11 cellular contexts compared by ENCODE assay signal in genomic region chr6:25302677-25303128, GRCh38. TPM values are rescaled to one million over a fixed set of nuclear protein-coding genes. Genes with fewer than 3 reads are reported as not detected.
DNase-seq lines count a peak whose midpoint lies in the region; ATAC-seq, FAIRE-seq and TF ChIP-seq lines count a peak whose summit lies in the region.
"Had no signal": no experiment of that assay in that cellular context is flagged by ENCODE, and none has a peak within 500 bp of the region (broad histone marks: within the 10 kb centered on the region; RNA-seq: fewer than 3 reads in every experiment).

No MANE protein-coding gene starts in this region.

- WGBS in heart right ventricle, 2 donors = 50 to 58% methylated on average over 6 of the region's 6 CpGs

- H3K4me3 ChIP-seq in heart right ventricle = no peak overlapping the region
- peak overlapping the region; percentile 12 for H3K4me3 ChIP-seq in thoracic aorta

- DNase-seq in NCI-H2107 treated with DMSO at 0.1 percent for 48 hours (lab: John Stamatoyannopoulos, UW; ENCODE audit: unreplicated experiment) (peak; percentile 42), NCI-H2107 (lab: John Stamatoyannopoulos, UW) (no peak), RCC 7860 (ENCODE audit: low spot score) (peak; percentile 81), heart right ventricle (no peak), thoracic aorta (ENCODE audit: low spot score) (no peak)
- no peak for DNase-seq in stimulated activated CD4-positive, alpha-beta T cell treated with anti-CD3 and anti-CD28 coated beads, Interleukin-12 subunit alpha, Interleukin-12 subunit beta, amount 100 ng/mL, for 4 hours
- DNase-seq: activated T-cell treated with anti-CD3 and anti-CD28 coated beads, Interleukin-2, amount 50 U/mL, for 72 hours had no signal

- no peak for TF ChIP-seq CTCF in heart right ventricle (IDR thresholded peaks at IDR 0.05)
- no peak for TF ChIP-seq CTCF in thoracic aorta (IDR thresholded peaks at IDR 0.05)

- H3K9me3 ChIP-seq in heart right ventricle (no peaks in the 10 kb centered on the region), thoracic aorta (no peaks in the 10 kb centered on the region)

- ATAC-seq in heart right ventricle (peak; percentile 43 to 94 (median 63)), thoracic aorta (ENCODE audit: insufficient number of reproducible peaks, low FRiP score, low read depth) (peak; percentile 54), GM21367 (IDR thresholded peaks at IDR 0.05; ENCODE audit: unreplicated experiment) (no peak), GM21786 (IDR thresholded peaks at IDR 0.05; ENCODE audit: unreplicated experiment) (no peak)
- ATAC-seq: activated T-cell treated with anti-CD3 and anti-CD28 coated beads, Interleukin-2, amount 50 U/mL, for 72 hours; Panc1 had no signal

- intact Hi-C loops in heart right ventricle (cut with DNase I) = no loop called here

- peaks cover 3 to 45% (median 25%) of the 10 kb centered on the region in 9 donors for H3K4me1 ChIP-seq in heart right ventricle
- peaks cover 69 to 96% of the 10 kb centered on the region in 2 donors for H3K4me1 ChIP-seq in thoracic aorta (ENCODE audit: control insufficient read depth in 1 of 2, low read depth in 2 of 2)

- H3K27ac ChIP-seq in heart right ventricle (peak overlapping the region in 5 of 10 donors; percentile 13 to 41 (median 29)), thoracic aorta (peak overlapping the region; percentile 97 to 98)

- FAIRE-seq in RCC 7860 (lab: Jason Lieb, UNC) = peak; percentile 84
- FAIRE-seq: A204.1 had no signal

- H3K27me3 ChIP-seq in heart right ventricle (no peaks in the 10 kb centered on the region), thoracic aorta (replicated peaks; ENCODE audit: insufficient read depth) (no peaks in the 10 kb centered on the region)

- no peaks in the 10 kb centered on the region for H3K36me3 ChIP-seq in heart right ventricle
- no peaks in the 10 kb centered on the region for H3K36me3 ChIP-seq in thoracic aorta

RNA-seq across cellular contexts. Expression of gene CARMIL1, which starts 23.5 kb away (rescaled TPM):
- total RNA-seq in heart right ventricle (10 to 100 TPM in 1 of 10 donors, 1 to 10 TPM in 9; 1.2 to 10.3 (median 4.1) TPM), thoracic aorta (10 to 100 TPM; 60.4 to 63.0 TPM)
- 1 to 10 TPM; 3.1 to 8.2 TPM for polyA plus RNA-seq in heart right ventricle

Comparison
In these comparisons a context has a peak if more than half of its experiments do, and no peak if none do; other contexts are left out.
1. DNase-seq: peak in NCI-H2107 treated with DMSO at 0.1 percent for 48 hours (single experiment) and RCC 7860 (single experiment); none in NCI-H2107 (single experiment), heart right ventricle (0 of 2), thoracic aorta (single experiment) and stimulated activated CD4-positive, alpha-beta T cell treated with anti-CD3 and anti-CD28 coated beads, Interleukin-12 subunit alpha, Interleukin-12 subunit beta, amount 100 ng/mL, for 4 hours (single experiment).
2. ATAC-seq: peak in heart right ventricle (8 of 8) and thoracic aorta (single experiment); none in GM21367 (single experiment) and GM21786 (single experiment).
3. RNA of gene CARMIL1, which starts 23.5 kb away (total RNA-seq): 60.4 to 63.0 TPM in thoracic aorta; 1.2 to 10.3 TPM in heart right ventricle; every median in the first group is over 4 times any median in the second.